In the genomic region with DNA sequence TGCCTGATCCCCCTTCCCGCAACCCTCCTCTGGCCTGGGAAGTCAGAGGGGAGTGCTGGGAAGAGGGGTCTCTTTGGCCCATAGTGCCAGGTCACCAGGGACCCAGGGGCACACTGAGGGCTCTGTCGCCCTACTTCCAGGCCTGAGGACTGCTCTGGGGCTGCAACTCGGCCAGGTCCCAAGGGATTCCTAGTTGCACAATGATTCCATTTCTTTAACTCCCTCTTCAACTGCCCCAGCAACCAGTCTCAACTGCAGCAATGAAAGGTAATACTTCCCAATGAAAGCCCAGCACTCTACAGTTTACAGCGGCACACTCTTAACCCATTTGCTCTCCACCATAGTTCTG, we compare ENCODE assay signal across 9 cellular contexts. TPM values are rescaled to one million over a fixed set of nuclear protein-coding genes. Genes with fewer than 3 reads are reported as not detected.
DNase-seq lines count a peak whose midpoint lies in the region; TF ChIP-seq lines count a peak whose summit lies in the region.
"Had no signal": no experiment of that assay in that cellular context is flagged by ENCODE, and none has a peak within 500 bp of the region (broad histone marks: within the 10 kb centered on the region; RNA-seq: fewer than 3 reads in every experiment).

No MANE protein-coding gene starts in this region.

- H3K4me1 Mint-ChIP-seq in activated CD4-positive, alpha-beta memory T cell treated with anti-CD3 and anti-CD28 coated beads for 36 hours (ENCODE audit: low read depth), result peaks cover 15% of the 10 kb centered on the region

- H3K36me3 Mint-ChIP-seq in activated CD4-positive, alpha-beta memory T cell treated with anti-CD3 and anti-CD28 coated beads for 36 hours, result peaks cover 4% of the 10 kb centered on the region

- in situ Hi-C loops in brain microvascular endothelial cell (cut with HindIII; ENCODE audit: low pct_ligation_motif_present, low sequenced_read_pairs), result no loop called here

- intact Hi-C loops in activated CD4-positive, alpha-beta memory T cell treated with anti-CD3 and anti-CD28 coated beads for 36 hours (cut with micrococcal nuclease), result no loop called here

- no peak overlapping the region for H3K27ac Mint-ChIP-seq in activated CD4-positive, alpha-beta memory T cell treated with anti-CD3 and anti-CD28 coated beads for 36 hours

- H3K27ac ChIP-seq in brain microvascular endothelial cell (peak overlapping the region; percentile 72), skin epidermis (peak overlapping the region in 19 of 21 experiments; percentile 5 to 83 (median 58))

- CTCF ChIA-PET in activated CD4-positive, alpha-beta memory T cell treated with anti-CD3 and anti-CD28 coated beads for 36 hours (lab: Charles Lee), result no interaction called here

- no peak for TF ChIP-seq CTCF in brain microvascular endothelial cell (IDR thresholded peaks at IDR 0.05; ENCODE audit: low read depth, low read length, missing control alignments)

- no peak overlapping the region for H3K4me3 Mint-ChIP-seq in activated CD4-positive, alpha-beta memory T cell treated with anti-CD3 and anti-CD28 coated beads for 36 hours

- DNase-seq in GM04503 (ENCODE audit: low read depth), result peak; percentile 64
- DNase-seq in brain microvascular endothelial cell, result no peak
- DNase-seq in hepatic stellate cell (ENCODE audit: low spot score), result peak; percentile 87
- DNase-seq in NCI-H187 (lab: John Stamatoyannopoulos, UW), result no peak
- DNase-seq in activated CD4-positive, alpha-beta memory T cell treated with anti-CD3 and anti-CD28 coated beads for 36 hours, result no peak
- no peak for DNase-seq in NCI-H2171 (lab: John Stamatoyannopoulos, UW)
- no peak for DNase-seq in activated CD4-positive, alpha-beta T cell treated with anti-CD3 and anti-CD28 coated beads, Interleukin-2, amount 50 U/mL, for 48 hours
- DNase-seq: NCI-H2081 treated with DMSO at 0.1 percent for 48 hours had no signal

- no peak overlapping the region for H3K4me3 ChIP-seq in brain microvascular endothelial cell (ENCODE audit: low read depth, low read length)
- no peak overlapping the region for H3K4me3 ChIP-seq in skin epidermis

- no peaks in the 10 kb centered on the region for H3K9me3 Mint-ChIP-seq in activated CD4-positive, alpha-beta memory T cell treated with anti-CD3 and anti-CD28 coated beads for 36 hours

- no peaks in the 10 kb centered on the region for H3K27me3 Mint-ChIP-seq in activated CD4-positive, alpha-beta memory T cell treated with anti-CD3 and anti-CD28 coated beads for 36 hours

- H3K36me3 ChIP-seq in brain microvascular endothelial cell (replicated peaks), result no peaks in the 10 kb centered on the region

- POLR2A ChIA-PET in activated CD4-positive, alpha-beta memory T cell treated with anti-CD3 and anti-CD28 coated beads for 36 hours (lab: Charles Lee), result no interaction called here

- H3K27me3 ChIP-seq in brain microvascular endothelial cell (replicated peaks), result no peaks in the 10 kb centered on the region

RNA-seq across cellular contexts. Expression of a gene that starts 35.7 kb away (rescaled TPM):
- total RNA-seq in activated CD4-positive, alpha-beta memory T cell treated with anti-CD3 and anti-CD28 coated beads for 36 hours, result 10 to 100 TPM; 16.0 to 17.8 TPM

Comparison
In these comparisons a context has a peak if more than half of its experiments do, and no peak if none do; other contexts are left out.
1. DNase-seq: peak in GM04503 (single experiment) and hepatic stellate cell (single experiment); none in brain microvascular endothelial cell (single experiment), NCI-H187 (0 of 2), activated CD4-positive, alpha-beta memory T cell treated with anti-CD3 and anti-CD28 coated beads for 36 hours (single experiment), NCI-H2171 (single experiment) and activated CD4-positive, alpha-beta T cell treated with anti-CD3 and anti-CD28 coated beads, Interleukin-2, amount 50 U/mL, for 48 hours (0 of 2).